8 cellular contexts compared by ENCODE assay signal in the genomic region with DNA sequence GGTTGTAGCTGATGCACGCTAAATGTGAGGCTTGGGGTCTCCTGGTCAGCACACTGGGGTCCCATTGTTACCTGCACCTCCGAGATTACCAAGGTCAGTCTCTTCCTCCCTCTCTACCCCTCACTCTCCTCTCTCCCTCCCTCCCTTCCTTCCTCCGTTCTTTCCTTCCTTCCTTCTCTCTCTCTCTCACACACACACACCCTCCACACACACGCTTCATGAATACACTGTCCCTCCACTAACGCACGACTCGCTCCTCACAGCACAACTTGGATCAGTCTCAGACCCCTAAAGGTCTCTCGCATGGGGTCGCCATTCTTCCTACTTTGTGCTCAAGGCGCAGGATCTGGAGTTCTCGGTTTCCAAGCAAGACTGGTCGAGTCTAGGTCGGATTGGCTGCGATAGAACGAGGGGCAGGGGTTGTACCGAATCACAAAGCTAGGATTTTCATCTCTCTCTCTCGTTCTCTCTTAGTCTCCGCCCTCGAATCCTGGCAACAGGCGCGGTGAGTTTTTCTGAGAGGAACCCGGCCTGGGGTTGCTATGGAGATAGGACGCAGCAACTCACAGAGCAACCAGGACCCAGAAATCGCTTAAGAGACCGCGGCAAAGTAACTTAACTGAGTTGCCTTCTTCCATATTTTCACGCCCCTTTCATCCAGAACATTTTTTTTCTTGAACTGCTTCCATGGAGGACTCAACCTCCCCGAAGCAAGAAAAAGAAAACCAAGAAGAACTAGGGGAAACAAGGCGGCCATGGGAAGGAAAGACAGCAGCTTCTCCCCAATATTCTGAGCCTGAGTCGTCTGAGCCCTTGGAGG. TPM values are rescaled to one million over a fixed set of nuclear protein-coding genes. Genes with fewer than 3 reads are reported as not detected.
A peak's percentile ranks its signal among the peaks of the same experiment; 100 is the strongest.
DNase-seq lines count a peak whose midpoint lies in the region; ATAC-seq and TF ChIP-seq lines count a peak whose summit lies in the region.

A gene (plus strand): TSS at position 543 of the 820 bp plus-strand sequence. CDS start 145 bp downstream, at position 688.

- CTCF ChIA-PET in Panc1 (lab: Charles Lee) = interaction anchor here (0.5 kb wide), 1 partner anchor 279 kb away, joined by 5 read pairs; no protein-coding TSS in a partner anchor
- CTCF ChIA-PET in naive thymus-derived CD4-positive, alpha-beta T cell (lab: Charles Lee) = no interaction called here

- H3K4me3 Mint-ChIP-seq in activated T-helper 1 cell treated with anti-CD3 and anti-CD28 coated beads, Interleukin-12 subunit alpha, Interleukin-12 subunit beta, Interleukin-2, Interleukin-4 antibody, amounts not matched to agents 30 ng/mL and 10 ng/mL and 1 ng/mL, durations not matched to agents 14 hours and 24 hours and 36 hours = peak within 1 kb of the TSS; percentile 80
- peak within 1 kb of the TSS; percentile 81 to 94 (median 86) for H3K4me3 Mint-ChIP-seq in naive thymus-derived CD4-positive, alpha-beta T cell
- H3K4me3 Mint-ChIP-seq in stimulated activated naive B cell treated with anti-CD40 and anti-IgM and Interleukin-4, amounts not matched to agents 10 μg/mL and 1 μg/mL and 100 μg/mL, for 72 hours = peak within 1 kb of the TSS; percentile 88 to 99

- TF ChIP-seq CTCF in Panc1 (IDR thresholded peaks at IDR 0.05) = peak; percentile 45

- H3K27ac Mint-ChIP-seq in activated T-helper 1 cell treated with anti-CD3 and anti-CD28 coated beads, Interleukin-12 subunit alpha, Interleukin-12 subunit beta, Interleukin-2, Interleukin-4 antibody, amounts not matched to agents 30 ng/mL and 10 ng/mL and 1 ng/mL, durations not matched to agents 14 hours and 24 hours and 36 hours = no peak within 1 kb of the TSS
- H3K27ac Mint-ChIP-seq in naive thymus-derived CD4-positive, alpha-beta T cell = peak within 1 kb of the TSS in 8 of 9 donors; percentile 4 to 78 (median 38)
- H3K27ac Mint-ChIP-seq in stimulated activated naive B cell treated with anti-CD40 and anti-IgM and Interleukin-4, amounts not matched to agents 10 μg/mL and 1 μg/mL and 100 μg/mL, for 72 hours = peak within 1 kb of the TSS; percentile 22

- ATAC-seq in GM21737 (IDR thresholded peaks at IDR 0.05; ENCODE audit: unreplicated experiment) (peak; percentile 98), Panc1 (peak; percentile 99)
- peak; percentile 95 for ATAC-seq in naive thymus-derived CD4-positive, alpha-beta T cell
- ATAC-seq in stimulated activated naive B cell treated with anti-CD40 and anti-IgM and Interleukin-4, amounts not matched to agents 10 μg/mL and 1 μg/mL and 100 μg/mL, for 72 hours (replicated peaks) = peak; percentile 99

- H3K27ac ChIP-seq in Panc1 (ENCODE audit: low read length) = peak within 1 kb of the TSS; percentile 10
- peak within 1 kb of the TSS; percentile 28 for H3K27ac ChIP-seq in naive thymus-derived CD4-positive, alpha-beta T cell (ENCODE audit: low read depth, low read length)

- H3K36me3 Mint-ChIP-seq in activated T-helper 1 cell treated with anti-CD3 and anti-CD28 coated beads, Interleukin-12 subunit alpha, Interleukin-12 subunit beta, Interleukin-2, Interleukin-4 antibody, amounts not matched to agents 30 ng/mL and 10 ng/mL and 1 ng/mL, durations not matched to agents 14 hours and 24 hours and 36 hours (ENCODE audit: low read depth) = no peaks in the 10 kb centered on the region
- H3K36me3 Mint-ChIP-seq in naive thymus-derived CD4-positive, alpha-beta T cell = no peaks in the 10 kb centered on the region
- H3K36me3 Mint-ChIP-seq in stimulated activated naive B cell treated with anti-CD40 and anti-IgM and Interleukin-4, amounts not matched to agents 10 μg/mL and 1 μg/mL and 100 μg/mL, for 72 hours = peaks cover 0 to 2% of the 10 kb centered on the region in 2 donors

- in situ Hi-C loops in KBM-7 (cut with MboI; ENCODE audit: low pct_unique_long_range_greater_than_20kb, low sequenced_read_pairs) (no loop called here), Panc1 (cut with HindIII; ENCODE audit: low pct_unique_long_range_greater_than_20kb, low sequenced_read_pairs) (no loop called here)

- DNase-seq in DMS114 treated with DMSO at 0.1 percent for 48 hours (lab: John Stamatoyannopoulos, UW; ENCODE audit: unreplicated experiment) (peak; percentile 98), KBM-7 (peak; percentile 97), Panc1 (ENCODE audit: low read depth, low spot score) (peak; percentile 78), fibroblast of peridontal ligament (ENCODE audit: extremely low read depth) (peak; percentile 95)
- peak; percentile 62 for DNase-seq in activated T-helper 1 cell treated with anti-CD3 and anti-CD28 coated beads, Interleukin-12 subunit alpha, Interleukin-12 subunit beta, Interleukin-2, Interleukin-4 antibody, amounts not matched to agents 30 ng/mL and 10 ng/mL and 1 ng/mL, durations not matched to agents 14 hours and 24 hours and 36 hours (ENCODE audit: low spot score)
- DNase-seq in naive thymus-derived CD4-positive, alpha-beta T cell = peak; percentile 17 to 76 (median 61)
- DNase-seq in stimulated activated naive B cell treated with anti-CD40 and anti-IgM and Interleukin-4, amounts not matched to agents 10 μg/mL and 1 μg/mL and 100 μg/mL, for 72 hours = peak; percentile 76

- H3K4me1 Mint-ChIP-seq in activated T-helper 1 cell treated with anti-CD3 and anti-CD28 coated beads, Interleukin-12 subunit alpha, Interleukin-12 subunit beta, Interleukin-2, Interleukin-4 antibody, amounts not matched to agents 30 ng/mL and 10 ng/mL and 1 ng/mL, durations not matched to agents 14 hours and 24 hours and 36 hours (ENCODE audit: low read depth) = peaks cover 17% of the 10 kb centered on the region
- H3K4me1 Mint-ChIP-seq in naive thymus-derived CD4-positive, alpha-beta T cell = peaks cover 6 to 22% (median 16%) of the 10 kb centered on the region in 7 donors
- H3K4me1 Mint-ChIP-seq in stimulated activated naive B cell treated with anti-CD40 and anti-IgM and Interleukin-4, amounts not matched to agents 10 μg/mL and 1 μg/mL and 100 μg/mL, for 72 hours = peaks cover 8 to 15% of the 10 kb centered on the region in 2 donors

- no peaks in the 10 kb centered on the region for H3K36me3 ChIP-seq in Panc1 (ENCODE audit: control insufficient read depth, insufficient read depth, low read length)
- H3K36me3 ChIP-seq in naive thymus-derived CD4-positive, alpha-beta T cell (ENCODE audit: control insufficient read depth in 2 of 3, insufficient read depth in 3 of 3, low read length in 3 of 3) = no peaks in the 10 kb centered on the region

- POLR2A ChIA-PET in Panc1 (lab: Charles Lee) = interaction anchor here (0.6 to 1.0 kb wide), 4 partner anchors 12 to 521 kb away, joined by 3 read pairs; no protein-coding TSS in a partner anchor
- POLR2A ChIA-PET in naive thymus-derived CD4-positive, alpha-beta T cell (lab: Charles Lee) = interaction anchor here (1.4 to 1.9 kb wide), 2 partner anchors 44 to 46 kb away, joined by 4 read pairs; no protein-coding TSS in a partner anchor

- H3K4me3 ChIP-seq in Panc1 (ENCODE audit: low read depth in 2 of 2, low read length in 2 of 2) = peak within 1 kb of the TSS; percentile 49 to 76
- H3K4me3 ChIP-seq in naive thymus-derived CD4-positive, alpha-beta T cell (ENCODE audit: low read length) = peak within 1 kb of the TSS; percentile 78

- H3K9me3 ChIP-seq in Panc1 (ENCODE audit: control insufficient read depth, insufficient read depth, low read depth, low read length) = no peaks in the 10 kb centered on the region
- no peaks in the 10 kb centered on the region for H3K9me3 ChIP-seq in naive thymus-derived CD4-positive, alpha-beta T cell (ENCODE audit: control insufficient read depth in 2 of 3, low read length in 3 of 3)

- H3K9me3 Mint-ChIP-seq in activated T-helper 1 cell treated with anti-CD3 and anti-CD28 coated beads, Interleukin-12 subunit alpha, Interleukin-12 subunit beta, Interleukin-2, Interleukin-4 antibody, amounts not matched to agents 30 ng/mL and 10 ng/mL and 1 ng/mL, durations not matched to agents 14 hours and 24 hours and 36 hours = no peaks in the 10 kb centered on the region
- H3K9me3 Mint-ChIP-seq in naive thymus-derived CD4-positive, alpha-beta T cell = no peaks in the 10 kb centered on the region
- H3K9me3 Mint-ChIP-seq in stimulated activated naive B cell treated with anti-CD40 and anti-IgM and Interleukin-4, amounts not matched to agents 10 μg/mL and 1 μg/mL and 100 μg/mL, for 72 hours = peaks cover 0 to 2% of the 10 kb centered on the region in 2 donors

- peaks cover 41% of the 10 kb centered on the region for H3K27me3 Mint-ChIP-seq in activated T-helper 1 cell treated with anti-CD3 and anti-CD28 coated beads, Interleukin-12 subunit alpha, Interleukin-12 subunit beta, Interleukin-2, Interleukin-4 antibody, amounts not matched to agents 30 ng/mL and 10 ng/mL and 1 ng/mL, durations not matched to agents 14 hours and 24 hours and 36 hours (ENCODE audit: insufficient read depth)
- H3K27me3 Mint-ChIP-seq in naive thymus-derived CD4-positive, alpha-beta T cell = peaks cover 0 to 54% (median 14%) of the 10 kb centered on the region in 5 donors
- peaks cover 7 to 18% of the 10 kb centered on the region in 2 donors for H3K27me3 Mint-ChIP-seq in stimulated activated naive B cell treated with anti-CD40 and anti-IgM and Interleukin-4, amounts not matched to agents 10 μg/mL and 1 μg/mL and 100 μg/mL, for 72 hours

- 0 out of 2 replicates have a peak, but pooled peaks cover 7% of the 10 kb centered on the region for H3K4me1 ChIP-seq in Panc1 (ENCODE audit: control insufficient read depth, insufficient read depth, low read length)
- peaks cover 5 to 6% of the 10 kb centered on the region in 2 donors for H3K4me1 ChIP-seq in naive thymus-derived CD4-positive, alpha-beta T cell (ENCODE audit: control insufficient read depth in 2 of 2, insufficient read depth in 2 of 2, low read length in 2 of 2)

- intact Hi-C loops in Panc1 (cut with micrococcal nuclease; ENCODE audit: unreplicated experiment) = no loop called here
- intact Hi-C loops in activated T-helper 1 cell treated with anti-CD3 and anti-CD28 coated beads, Interleukin-12 subunit alpha, Interleukin-12 subunit beta, Interleukin-2, Interleukin-4 antibody, amounts not matched to agents 30 ng/mL and 10 ng/mL and 1 ng/mL, durations not matched to agents 14 hours and 24 hours and 36 hours (cut with micrococcal nuclease) = loop anchor here (1.0 to 2.0 kb wide), 2 partner anchors 17 to 45 kb away; a partner anchor contains a TSS
- intact Hi-C loops in naive thymus-derived CD4-positive, alpha-beta T cell (cut with micrococcal nuclease) = loop anchor here (1.0 to 5.0 kb wide), 5 partner anchors 15 to 986 kb away; a partner anchor contains a TSS

- peaks cover 22% of the 10 kb centered on the region for H3K27me3 ChIP-seq in Panc1 (ENCODE audit: control insufficient read depth, insufficient read depth, low read length)
- no peaks in the 10 kb centered on the region for H3K27me3 ChIP-seq in naive thymus-derived CD4-positive, alpha-beta T cell (ENCODE audit: control insufficient read depth in 2 of 2, insufficient read depth in 2 of 2, low read length in 2 of 2)

- BruUV-seq in Panc1 (replicated peaks; lab: Mats Ljungman, UMichigan) = no TSS peak

RNA-seq across cellular contexts. Expression of the gene that starts here (rescaled TPM):
- 0.44 TPM for total RNA-seq in Panc1 (2021; ENCODE audit: unreplicated experiment)
- 0.31 TPM for polyA plus RNA-seq in Panc1 (2012; ENCODE audit: insufficient read length)
- total RNA-seq in activated T-helper 1 cell treated with anti-CD3 and anti-CD28 coated beads, Interleukin-12 subunit alpha, Interleukin-12 subunit beta, Interleukin-2, Interleukin-4 antibody, amounts not matched to agents 30 ng/mL and 10 ng/mL and 1 ng/mL, durations not matched to agents 14 hours and 24 hours and 36 hours = 0.36 TPM in 1 of 2 replicates, not detected in the other
- 1 to 10 TPM in 1 of 5 experiments, under 1 TPM in 4; 0.53 to 1.3 (median 0.73) TPM for total RNA-seq in naive thymus-derived CD4-positive, alpha-beta T cell
- not detected for polyA plus RNA-seq in naive thymus-derived CD4-positive, alpha-beta T cell

Comparison
In these comparisons a context has a peak if more than half of its experiments do, and no peak if none do; other contexts are left out.
1. Peak in every context shown above with its lines: DNase-seq, ATAC-seq, H3K4me3 ChIP-seq and H3K27ac ChIP-seq.
2. Peak in DNase-seq, ATAC-seq, H3K4me3 ChIP-seq and H3K27ac ChIP-seq in Panc1; RNA of the gene not detected or under 1 TPM.
3. Peak in DNase-seq in activated T-helper 1 cell treated with anti-CD3 and anti-CD28 coated beads, Interleukin-12 subunit alpha, Interleukin-12 subunit beta, Interleukin-2, Interleukin-4 antibody, amounts not matched to agents 30 ng/mL and 10 ng/mL and 1 ng/mL, durations not matched to agents 14 hours and 24 hours and 36 hours; RNA of the gene not detected or under 1 TPM.